Comparison of ENCODE assay signal across 29 cellular contexts in the genomic region with DNA sequence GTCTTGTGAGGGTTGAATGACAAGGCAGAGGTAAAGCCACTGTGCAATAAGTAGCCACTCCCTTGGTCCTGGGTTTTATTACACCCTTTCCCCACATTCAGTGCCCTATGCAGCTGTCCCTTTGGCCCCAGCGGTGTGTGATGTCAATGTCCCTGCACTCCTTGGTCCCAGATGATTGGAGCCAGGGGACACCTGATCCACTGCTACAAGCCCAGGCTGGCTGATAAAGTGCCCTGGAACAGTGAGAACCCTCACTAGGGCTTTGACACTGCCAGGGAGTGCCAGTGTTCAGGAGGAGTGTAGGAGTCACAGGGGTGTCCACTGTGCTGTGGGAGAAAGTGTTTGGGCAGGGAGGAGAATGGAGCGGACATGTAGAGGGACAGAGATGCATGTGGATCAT. TPM values are rescaled to one million over a fixed set of nuclear protein-coding genes. Genes with fewer than 3 reads are reported as not detected.
"Had no signal": no experiment of that assay in that cellular context is flagged by ENCODE, and none has a peak within 500 bp of the region (broad histone marks: within the 10 kb centered on the region; RNA-seq: fewer than 3 reads in every experiment).

No MANE protein-coding gene starts in this region.

- H3K9me3 Mint-ChIP-seq: activated CD4-positive, alpha-beta T cell treated with anti-CD3 and anti-CD28 coated beads, Interleukin-2, amount 10 ng/mL, durations not matched to agents 7 days and 5 days; activated CD8-positive, alpha-beta T cell treated with anti-CD3 and anti-CD28 coated beads for 36 hours; memory B cell; naive B cell; neural crest cell; stimulated activated effector memory CD8-positive, alpha-beta T cell treated with anti-CD3 and anti-CD28 coated beads, Interleukin-12 subunit alpha, Interleukin-12 subunit beta, amount 100 ng/mL, for 72 hours; stimulated activated naive CD8-positive, alpha-beta T cell treated with anti-CD3 and anti-CD28 coated beads, Interleukin-15, amount 100 ng/mL, for 72 hours; T-cell; T-helper 2 cell treated with Interferon-gamma antibody and Interleukin-4, amounts not matched to agents 5 μg/mL and 100 μg/mL, for 36 hours had no signal

- H3K4me1 ChIP-seq: body of pancreas had no signal

- H3K27ac Mint-ChIP-seq: activated CD4-positive, alpha-beta T cell treated with anti-CD3 and anti-CD28 coated beads, Interleukin-2, amount 10 ng/mL, durations not matched to agents 7 days and 5 days; activated CD8-positive, alpha-beta memory T cell treated with anti-CD3 and anti-CD28 coated beads, Interleukin-2, amount 10 ng/mL, durations not matched to agents 7 days and 5 days; activated CD8-positive, alpha-beta T cell treated with anti-CD3 and anti-CD28 coated beads for 36 hours; memory B cell; naive B cell; stimulated activated effector memory CD8-positive, alpha-beta T cell treated with anti-CD3 and anti-CD28 coated beads, Interleukin-12 subunit alpha, Interleukin-12 subunit beta, amount 100 ng/mL, for 72 hours; T-cell; T-helper 2 cell treated with Interferon-gamma antibody and Interleukin-4, amounts not matched to agents 5 μg/mL and 100 μg/mL, for 36 hours had no signal

- DNase-seq: activated CD4-positive, alpha-beta T cell treated with anti-CD3 and anti-CD28 coated beads, Interleukin-2, amount 10 ng/mL, durations not matched to agents 7 days and 5 days; activated CD4-positive, CD25-positive, alpha-beta regulatory T cell treated with anti-CD3 and anti-CD28 coated beads, Interleukin-2, amount 50 U/mL, for 72 hours; activated CD8-positive, alpha-beta memory T cell treated with anti-CD3 and anti-CD28 coated beads, Interleukin-2, amount 10 ng/mL, durations not matched to agents 7 days and 5 days; activated CD8-positive, alpha-beta T cell treated with anti-CD3 and anti-CD28 coated beads for 36 hours; activated gamma-delta T cell; activated naive CD4-positive, alpha-beta T cell treated with anti-CD3 and anti-CD28 coated beads, Interleukin-2, amount 50 U/mL, for 16 hours; activated T-cell treated with anti-CD3 and anti-CD28 coated beads for 4 hours; anterior cingulate cortex; body of pancreas; foreskin fibroblast; kidney glomerular epithelial cell; naive B cell; stimulated activated CD4-positive, alpha-beta T cell treated with anti-CD3 and anti-CD28 coated beads, Interleukin-2, amount 100 ng/mL, for 24 hours; stimulated activated naive CD8-positive, alpha-beta T cell treated with anti-CD3 and anti-CD28 coated beads, Interleukin-15, amount 100 ng/mL, for 72 hours; T-cell; WERI-Rb-1 had no signal

- H3K36me3 ChIP-seq: cardiac muscle cell, tibial nerve, WERI-Rb-1 had no signal

- H3K4me3 Mint-ChIP-seq: activated CD4-positive, alpha-beta T cell treated with anti-CD3 and anti-CD28 coated beads, Interleukin-2, amount 10 ng/mL, durations not matched to agents 7 days and 5 days; activated CD8-positive, alpha-beta memory T cell treated with anti-CD3 and anti-CD28 coated beads, Interleukin-2, amount 10 ng/mL, durations not matched to agents 7 days and 5 days; activated CD8-positive, alpha-beta T cell treated with anti-CD3 and anti-CD28 coated beads for 36 hours; memory B cell; naive B cell; neural crest cell; stimulated activated effector memory CD8-positive, alpha-beta T cell treated with anti-CD3 and anti-CD28 coated beads, Interleukin-12 subunit alpha, Interleukin-12 subunit beta, amount 100 ng/mL, for 72 hours; stimulated activated naive CD8-positive, alpha-beta T cell treated with anti-CD3 and anti-CD28 coated beads, Interleukin-15, amount 100 ng/mL, for 72 hours; T-cell; T-helper 2 cell treated with Interferon-gamma antibody and Interleukin-4, amounts not matched to agents 5 μg/mL and 100 μg/mL, for 36 hours had no signal

- H3K9me3 ChIP-seq: body of pancreas, tibial nerve had no signal

- H3K27me3 Mint-ChIP-seq: stimulated activated naive CD8-positive, alpha-beta T cell treated with anti-CD3 and anti-CD28 coated beads, Interleukin-15, amount 100 ng/mL, for 72 hours had no signal

- H3K27me3 ChIP-seq: body of pancreas, cardiac muscle cell, tibial nerve had no signal

- H3K36me3 Mint-ChIP-seq: activated CD8-positive, alpha-beta memory T cell treated with anti-CD3 and anti-CD28 coated beads, Interleukin-2, amount 10 ng/mL, durations not matched to agents 7 days and 5 days; memory B cell; naive B cell; stimulated activated effector memory CD8-positive, alpha-beta T cell treated with anti-CD3 and anti-CD28 coated beads, Interleukin-12 subunit alpha, Interleukin-12 subunit beta, amount 100 ng/mL, for 72 hours; T-cell had no signal

- H3K4me3 ChIP-seq: body of pancreas, cardiac muscle cell, skin epidermis, tibial nerve had no signal

- ATAC-seq: activated CD8-positive, alpha-beta memory T cell treated with anti-CD3 and anti-CD28 coated beads, Interleukin-2, amount 10 ng/mL, durations not matched to agents 7 days and 5 days; activated CD8-positive, alpha-beta T cell treated with anti-CD3 and anti-CD28 coated beads for 36 hours; body of pancreas; stimulated activated effector memory CD8-positive, alpha-beta T cell treated with anti-CD3 and anti-CD28 coated beads, Interleukin-12 subunit alpha, Interleukin-12 subunit beta, amount 100 ng/mL, for 72 hours; stimulated activated naive CD8-positive, alpha-beta T cell treated with anti-CD3 and anti-CD28 coated beads, Interleukin-15, amount 100 ng/mL, for 72 hours; T-cell had no signal

- H3K4me1 Mint-ChIP-seq: activated CD4-positive, alpha-beta T cell treated with anti-CD3 and anti-CD28 coated beads, Interleukin-2, amount 10 ng/mL, durations not matched to agents 7 days and 5 days; activated CD8-positive, alpha-beta memory T cell treated with anti-CD3 and anti-CD28 coated beads, Interleukin-2, amount 10 ng/mL, durations not matched to agents 7 days and 5 days; memory B cell; naive B cell; stimulated activated effector memory CD8-positive, alpha-beta T cell treated with anti-CD3 and anti-CD28 coated beads, Interleukin-12 subunit alpha, Interleukin-12 subunit beta, amount 100 ng/mL, for 72 hours; stimulated activated naive CD8-positive, alpha-beta T cell treated with anti-CD3 and anti-CD28 coated beads, Interleukin-15, amount 100 ng/mL, for 72 hours; T-cell had no signal

- H3K27ac ChIP-seq: body of pancreas, cardiac muscle cell, skin epidermis, tibial nerve, WERI-Rb-1 had no signal

RNA-seq across cellular contexts. Expression of a gene that starts 30.4 kb away (rescaled TPM):
- total RNA-seq: activated CD4-positive, alpha-beta T cell treated with anti-CD3 and anti-CD28 coated beads, Interleukin-2, amount 10 ng/mL, durations not matched to agents 7 days and 5 days; activated CD8-positive, alpha-beta memory T cell treated with anti-CD3 and anti-CD28 coated beads, Interleukin-2, amount 10 ng/mL, durations not matched to agents 7 days and 5 days; activated CD8-positive, alpha-beta T cell treated with anti-CD3 and anti-CD28 coated beads for 36 hours; body of pancreas; cardiac muscle cell; chondrocyte; epithelial cell of proximal tubule; fibroblast of lung; glomerular endothelial cell; omental fat pad; T-cell; tibial nerve; urinary bladder had no signal
- polyA plus RNA-seq: cardiac muscle cell, fibroblast of lung had no signal
